ENCODE assay signal across 19 cellular contexts in genomic region chr7:101399759-101400158, GRCh38. TPM values are rescaled to one million over a fixed set of nuclear protein-coding genes. Genes with fewer than 3 reads are reported as not detected.
DNase-seq lines count a peak whose midpoint lies in the region; ATAC-seq, FAIRE-seq and TF ChIP-seq lines count a peak whose summit lies in the region.
"Had no signal": no experiment of that assay in that cellular context is flagged by ENCODE, and none has a peak within 500 bp of the region (broad histone marks: within the 10 kb centered on the region; RNA-seq: fewer than 3 reads in every experiment).

No MANE protein-coding gene starts in this region.

- no peaks in the 10 kb centered on the region for H3K9me3 ChIP-seq in H1 (ENCODE audit: insufficient read depth in 2 of 2, low read depth in 1 of 2, low read length in 1 of 2)
- H3K9me3 ChIP-seq: ascending aorta, uterus had no signal

- H3K9me3 Mint-ChIP-seq in GM23338 (0 out of 3 replicates have a peak, but pooled peaks cover 4% of the 10 kb centered on the region), nephron progenitor cell (peaks cover 3% of the 10 kb centered on the region)
- H3K9me3 Mint-ChIP-seq: activated T-cell treated with anti-CD3 and anti-CD28 coated beads, Interleukin-2, amount 50 U/mL, for 4 hours had no signal

- no peak for TF ChIP-seq RAD21 in H1 (IDR thresholded peaks at IDR 0.05 in 1 of 2, conservative IDR thresholded peaks at IDR 0.05 in 1 of 2; ENCODE audit: low read depth in 2 of 2, low read length in 2 of 2)

- H3K27me3 ChIP-seq in GM23338 (ENCODE audit: insufficient read depth) (no peaks in the 10 kb centered on the region), H1 (replicated peaks in 1 of 4; ENCODE audit: control insufficient read depth in 3 of 4, extremely low read depth in 1 of 4, insufficient read depth in 3 of 4, low read length in 3 of 4) (no peaks in the 10 kb centered on the region)
- H3K27me3 ChIP-seq: ascending aorta, uterus had no signal

- peak overlapping the region; percentile 93; the same call in 1 of the 2 replicates for H2BK20ac ChIP-seq in H1 (ENCODE audit: low read length)

- H3K27me3 Mint-ChIP-seq in GM23338 (ENCODE audit: insufficient read depth, low read depth, poor library complexity) = peaks cover 25% of the 10 kb centered on the region
- peaks cover 12% of the 10 kb centered on the region for H3K27me3 Mint-ChIP-seq in nephron progenitor cell (ENCODE audit: low read depth, poor library complexity)

- peaks cover 4% of the 10 kb centered on the region for H3K79me1 ChIP-seq in H1 (ENCODE audit: low read depth, low read length)

- no peak overlapping the region for H2BK120ac ChIP-seq in H1 (replicated peaks; ENCODE audit: low read depth, low read length)

- POLR2A ChIA-PET in H1 (lab: Charles Lee; ENCODE audit: partially characterized antibody) = interaction anchor here (0.8 to 4.1 kb wide), 5 partner anchors 10 to 28 kb away, joined by 3 to 18 read pairs (median 4); no protein-coding TSS in a partner anchor

- peak overlapping the region; percentile 95; the same call in 1 of the 2 replicates for H2BK15ac ChIP-seq in H1 (ENCODE audit: low read length)

- H3F3A ChIP-seq in GM23338 (replicated peaks; ENCODE audit: low read depth) = peaks cover 19% of the 10 kb centered on the region

- H3K23me2 ChIP-seq in H1 (ENCODE audit: low read depth, low read length) = no peaks in the 10 kb centered on the region

- H2BK12ac ChIP-seq in H1 (ENCODE audit: low read depth, low read length) = peak overlapping the region; percentile 96

- H2AK5ac ChIP-seq in H1 (ENCODE audit: low read depth, low read length) = peak overlapping the region; percentile 68

- no peak overlapping the region for H3K23ac ChIP-seq in H1 (ENCODE audit: insufficient read length)

- H3K27ac ChIP-seq in GM23338 (ENCODE audit: low read depth) = no peak overlapping the region
- H3K27ac ChIP-seq in H1 (ENCODE audit: low read depth, low read length) = no peak overlapping the region
- H3K27ac ChIP-seq: ascending aorta, uterus had no signal

- no peak for TF ChIP-seq POLR2A in H1 (IDR thresholded peaks at IDR 0.05; ENCODE audit: control extremely low read depth in 1 of 2, low read depth in 2 of 2, low read length in 2 of 2)
- no peak for TF ChIP-seq POLR2A in GM12892 (IDR thresholded peaks at IDR 0.05; ENCODE audit: low read depth, low read length)

- H3K36me3 Mint-ChIP-seq in GM23338 (ENCODE audit: low read depth) (peaks cover 16% of the 10 kb centered on the region), nephron progenitor cell (ENCODE audit: low read depth) (peaks cover 48% of the 10 kb centered on the region)

- peak overlapping the region; percentile 61; the same call in 1 of the 2 replicates for H3K27ac Mint-ChIP-seq in GM23338
- H3K27ac Mint-ChIP-seq in nephron progenitor cell = peak overlapping the region; percentile 49

- H4K20me1 ChIP-seq in GM23338 (replicated peaks; ENCODE audit: insufficient read depth) (no peaks in the 10 kb centered on the region), H1 (replicated peaks in 1 of 2; ENCODE audit: control insufficient read depth in 1 of 2, insufficient read depth in 2 of 2, low read length in 2 of 2) (no peaks in the 10 kb centered on the region)

- peaks cover 50% of the 10 kb centered on the region for H3K4me1 Mint-ChIP-seq in GM23338
- peaks cover 66% of the 10 kb centered on the region for H3K4me1 Mint-ChIP-seq in nephron progenitor cell

- no peak for TF ChIP-seq EP300 in H1 (IDR thresholded peaks at IDR 0.05; ENCODE audit: borderline replicate concordance in 1 of 2, low read depth in 2 of 2, low read length in 2 of 2)

- CTCF ChIA-PET in H1 (lab: Charles Lee; ENCODE audit: partially characterized antibody) = interaction anchor here (0.7 to 32.6 kb wide), 7 partner anchors 11 to 83 kb away, joined by 3 to 728 read pairs (median 6); partner anchors contain the start of gene COL26A1

- 0 out of 2 replicates have a peak overlapping the region, but pooled peaks have one; percentile 43 for H3K4me2 ChIP-seq in GM23338
- H3K4me2 ChIP-seq in H1 (ENCODE audit: insufficient read depth in 1 of 2, low read depth in 2 of 2, low read length in 2 of 2) = no peak overlapping the region

- H3K79me2 ChIP-seq in GM23338 (replicated peaks; ENCODE audit: insufficient read depth) (peaks cover 24% of the 10 kb centered on the region), H1 (ENCODE audit: control insufficient read depth in 1 of 2, insufficient read depth in 2 of 2, low read length in 2 of 2) (peaks cover 0 to 25% of the 10 kb centered on the region in 2 experiments; a peak in 2 of 4 replicates)

- H3K18ac ChIP-seq in H1 (ENCODE audit: extremely low read depth, low read length) = peak overlapping the region; percentile 73; the same call in 1 of the 2 replicates

- no peak overlapping the region for H4K5ac ChIP-seq in H1 (ENCODE audit: insufficient read length, low read depth, low read length)

- H2BK5ac ChIP-seq in H1 (ENCODE audit: low read depth, low read length) = peak overlapping the region; percentile 83; the same call in 1 of the 2 replicates

- no peak for TF ChIP-seq CTCF in AG09319 (IDR thresholded peaks at IDR 0.05; ENCODE audit: low read depth, low read length)
- no peak for TF ChIP-seq CTCF in GM23338 (conservative IDR thresholded peaks at IDR 0.05; ENCODE audit: low read depth in 2 of 2)
- TF ChIP-seq CTCF in H1 (IDR thresholded peaks at IDR 0.05; ENCODE audit: control extremely low read depth in 1 of 3, insufficient read depth in 1 of 3, low read depth in 1 of 3, low read length in 3 of 3) = no peak
- no peak for TF ChIP-seq CTCF in nephron progenitor cell (IDR thresholded peaks at IDR 0.05)

- no peak for FAIRE-seq in H1 (lab: Jason Lieb, UNC)
- no peak for FAIRE-seq in GM12892 (lab: Jason Lieb, UNC)

- H3K56ac ChIP-seq in H1 (replicated peaks; ENCODE audit: insufficient read length, low read depth, low read length) = no peak overlapping the region

- H3K4me3 ChIP-seq in GM23338 (no peak overlapping the region), H1 (ENCODE audit: extremely low read depth in 1 of 4, insufficient read depth in 2 of 4, low read depth in 3 of 4, low read length in 4 of 4) (no peak overlapping the region)
- H3K4me3 ChIP-seq: ascending aorta, uterus had no signal

- H3K4me1 ChIP-seq in GM23338 (ENCODE audit: insufficient read depth) (peaks cover 25% of the 10 kb centered on the region), H1 (replicated peaks in 1 of 4; ENCODE audit: control insufficient read depth in 3 of 4, insufficient read depth in 4 of 4, low read length in 3 of 4) (peaks cover 17 to 33% (median 19%) of the 10 kb centered on the region in 4 experiments)
- H3K4me1 ChIP-seq: ascending aorta, uterus had no signal

- H4K91ac ChIP-seq in H1 (replicated peaks; ENCODE audit: insufficient read length, low read length) = peak overlapping the region; percentile 76

- DNase-seq in AG09319 (ENCODE audit: extremely low read depth, low read depth) (peak; percentile 25), GM23338 (ENCODE audit: low spot score) (no peak), H1 (ENCODE audit: low read depth in 1 of 2, low spot score in 2 of 2) (no peak), nephron progenitor cell (no peak), GM12892 (ENCODE audit: insufficient read length) (no peak), NCI-H69 (lab: John Stamatoyannopoulos, UW) (no peak), COLO829 (ENCODE audit: low spot score) (no peak)
- DNase-seq: activated CD4-positive, CD25-positive, alpha-beta regulatory T cell treated with anti-CD3 and anti-CD28 coated beads, Interleukin-2, amount 50 U/mL, for 72 hours; activated CD8-positive, alpha-beta memory T cell treated with anti-CD3 and anti-CD28 coated beads for 24 hours; activated naive CD4-positive, alpha-beta T cell treated with anti-CD3 and anti-CD28 coated beads, Interleukin-2, amount 50 U/mL, for 16 hours; activated T-cell treated with anti-CD3 and anti-CD28 coated beads, Interleukin-2, amount 50 U/mL, for 4 hours; cerebellar nuclear complex; left colon; NCI-H1436 treated with DMSO at 0.1 percent for 48 hours; nucleus accumbens; uterus had no signal

- H3K4me3 Mint-ChIP-seq in GM23338 (no peak overlapping the region), nephron progenitor cell (no peak overlapping the region)
- H3K4me3 Mint-ChIP-seq: activated T-cell treated with anti-CD3 and anti-CD28 coated beads, Interleukin-2, amount 50 U/mL, for 4 hours had no signal

- no peak overlapping the region for H3K14ac ChIP-seq in H1 (ENCODE audit: insufficient read length)

- no peak overlapping the region for H4K8ac ChIP-seq in H1 (ENCODE audit: extremely low read depth, insufficient read depth, low read length)

- no peak overlapping the region for H3K9ac ChIP-seq in H1 (replicated peaks in 1 of 4; ENCODE audit: extremely low read depth in 1 of 4, low read depth in 3 of 4, low read length in 3 of 4)

- 93% methylated on average over 6 of the region's 6 CpGs; no CpG with 5 or more reads in 1 of the 2 experiments for WGBS in H1 (ENCODE audit: extremely low coverage in 1 of 2, insufficient coverage in 1 of 2, insufficient read length in 1 of 2, insufficient replicate concordance in 2 of 2, low coverage in 1 of 2, low lambda C conversion rate in 2 of 2, missing lambda C conversion rate in 1 of 2), 2 experiments

- peak overlapping the region; percentile 25 for H3K4ac ChIP-seq in H1 (replicated peaks; ENCODE audit: insufficient read length, low read depth, low read length)

- no peaks in the 10 kb centered on the region for H3K36me3 ChIP-seq in GM23338 (ENCODE audit: insufficient read depth)
- no peaks in the 10 kb centered on the region for H3K36me3 ChIP-seq in H1 (ENCODE audit: control insufficient read depth in 2 of 4, insufficient read depth in 4 of 4, low read length in 3 of 4)
- H3K36me3 ChIP-seq: ascending aorta, uterus had no signal

- H3K9me2 ChIP-seq in GM23338 (ENCODE audit: insufficient read depth) = no peaks in the 10 kb centered on the region

- no peak overlapping the region for H2AFZ ChIP-seq in GM23338
- H2AFZ ChIP-seq in H1 (ENCODE audit: low read length) = no peak overlapping the region

- ATAC-seq in GM23338 (no peak), GM18502 (IDR thresholded peaks at IDR 0.05; ENCODE audit: poor library complexity, unreplicated experiment) (no peak)
- ATAC-seq: activated T-cell treated with anti-CD3 and anti-CD28 coated beads, Interleukin-2, amount 50 U/mL, for 4 hours; esophagus mucosa; left colon had no signal

TF ChIP-seq in H1, 55 proteins besides CTCF, POLR2A, EP300 and RAD21 (continues in another document):
- no peak for TF ChIP-seq SIRT6 (IDR thresholded peaks at IDR 0.05; ENCODE audit: low read length)

RNA-seq across cellular contexts. Expression of gene COL26A1, which starts 37.1 kb away (rescaled TPM):
- 51.7 and 55.0 TPM in 2 replicates for total RNA-seq in GM23338 (2014; rRNA removed; shearing (Covaris generic))
- polyA plus RNA-seq in GM23338 (2016; fragmentation: Nextera tagmentation; extraction: Ambion mirVana) = 17.8 and 20.6 TPM in 2 replicates
- 68.8 and 71.4 TPM in 2 replicates for total RNA-seq in H1 (2021; fragmentation: NEBNext Ultra II Directional; extraction: Animal tissue kit (Norgen Biotek cat#: 25700))
- 51.1 and 68.1 TPM in 2 replicates for polyA plus RNA-seq in H1 (2011; rRNA removed)
- 64.7 TPM for polyA plus RNA-seq in H1 (2011; cell fraction: cytosol; rRNA removed)
- 90.6 TPM for polyA plus RNA-seq in H1 (2011; cell fraction: nucleus; rRNA removed)
- 53.7 to 60.1 TPM (median 59.5 TPM) in 4 replicates for polyA plus RNA-seq in H1 (2012, experiment 1 of 2)
- polyA plus RNA-seq in H1 (2012, experiment 2 of 2) = 54.5 TPM
- polyA plus RNA-seq in H1 (2013, experiment 1 of 2) = 95.9 TPM
- polyA plus RNA-seq in H1 (2013, experiment 2 of 2) = 94.8 TPM
- polyA minus RNA-seq in H1 (2011; rRNA and poly(A)+ RNA removed) = 17.5 and 19.5 TPM in 2 replicates
- polyA minus RNA-seq in H1 (2011; cell fraction: cytosol; rRNA and poly(A)+ RNA removed) = 29.7 TPM
- 19.1 TPM for polyA minus RNA-seq in H1 (2011; cell fraction: nucleus; rRNA and poly(A)+ RNA removed)
- not detected for polyA plus RNA-seq in GM12892 (2012; ENCODE audit: missing spikeins)
- total RNA-seq: ascending aorta, esophagus mucosa, left colon had no signal
